Comparison of ENCODE assay signal across 23 cellular contexts in genomic region chr12:116200812-116201211, GRCh38.
DNase-seq lines count a peak whose midpoint lies in the region; ATAC-seq, FAIRE-seq and TF ChIP-seq lines count a peak whose summit lies in the region.
"Had no signal": no experiment of that assay in that cellular context is flagged by ENCODE, and none has a peak within 500 bp of the region (broad histone marks: within the 10 kb centered on the region; RNA-seq: fewer than 3 reads in every experiment).

No MANE protein-coding gene starts in this region.

- H3K4me3 ChIP-seq in PC-3 (ENCODE audit: low read length) (no peak overlapping the region), pancreas (no peak overlapping the region)
- H3K4me3 ChIP-seq: coronary artery, thyroid gland had no signal

- FAIRE-seq in pancreas (lab: Jason Lieb, UNC): no peak

- DNase-seq in EH (ENCODE audit: low read depth) (peak; percentile 75), PC-3 (peak; percentile 54), fibroblast of gingiva (ENCODE audit: low read depth) (peak; percentile 36), pancreas (no peak), GM10248 (ENCODE audit: extremely low spot score) (no peak), inferior parietal cortex (ENCODE audit: extremely low spot score) (no peak), NOMO-1 treated with DMSO at 0.1 percent for 48 hours (lab: John Stamatoyannopoulos, UW; ENCODE audit: unreplicated experiment) (no peak), GM13976 (ENCODE audit: low spot score) (no peak)
- DNase-seq: activated CD4-positive, alpha-beta T cell treated with anti-CD3 and anti-CD28 coated beads for 36 hours; activated CD8-positive, alpha-beta memory T cell treated with anti-CD3 and anti-CD28 coated beads, Interleukin-2, amount 10 ng/mL, durations not matched to agents 7 days and 5 days; activated naive CD8-positive, alpha-beta T cell treated with anti-CD3 and anti-CD28 coated beads for 36 hours; DMS79 treated with DMSO at 0.1 percent for 48 hours; foreskin melanocyte; hypothalamus; kidney glomerular epithelial cell; mammary epithelial cell; NCI-H146; NCI-H748 treated with DMSO at 0.1 percent for 48 hours; posterior cingulate gyrus; SHP77; stimulated activated naive CD4-positive, alpha-beta T cell; thyroid gland had no signal

- POLR2A ChIA-PET in PC-3 (lab: Charles Lee; ENCODE audit: unreplicated experiment): no interaction called here
- POLR2A ChIA-PET in GM10248 (lab: Yijun Ruan, JAX): no interaction called here

- H3K36me3 ChIP-seq in PC-3 (ENCODE audit: low read depth, low read length): peaks cover 4% of the 10 kb centered on the region; the same call in 1 of the 2 replicates
- no peaks in the 10 kb centered on the region for H3K36me3 ChIP-seq in pancreas
- H3K36me3 ChIP-seq: thyroid gland had no signal

- peaks cover 32% of the 10 kb centered on the region for H4K20me1 ChIP-seq in PC-3 (ENCODE audit: low read length)

- no peaks in the 10 kb centered on the region for H3K9me3 ChIP-seq in PC-3 (ENCODE audit: low read length)
- H3K9me3 ChIP-seq in pancreas: no peaks in the 10 kb centered on the region
- H3K9me3 ChIP-seq: thyroid gland had no signal

- in situ Hi-C loops in GM13976 (cut with MboI; ENCODE audit: low sequenced_read_pairs, unreplicated experiment): no loop called here

- BruUV-seq in PC-3 (replicated peaks; lab: Mats Ljungman, UMichigan): no TSS peak

- no peak overlapping the region for H2AFZ ChIP-seq in PC-3 (ENCODE audit: low read length)

- no peak overlapping the region for H3K27ac ChIP-seq in PC-3 (ENCODE audit: low read length)
- H3K27ac ChIP-seq in pancreas: no peak overlapping the region
- H3K27ac ChIP-seq: coronary artery, thyroid gland had no signal

- H3K9me2 ChIP-seq in PC-3 (replicated peaks; ENCODE audit: low read length): no peaks in the 10 kb centered on the region

- TF ChIP-seq CTCF in PC-3 (conservative IDR thresholded peaks at IDR 0.05; ENCODE audit: low read depth, low read length) (no peak), pancreas (IDR thresholded peaks at IDR 0.05) (no peak), GM10248 (IDR thresholded peaks at IDR 0.05; ENCODE audit: control extremely low read depth, extremely low read depth, low read depth, missing control alignments) (no peak), GM13976 (IDR thresholded peaks at IDR 0.05; ENCODE audit: borderline replicate concordance, control extremely low read depth, extremely low read depth, insufficient read depth, missing control alignments) (no peak)

- H3K27me3 ChIP-seq in PC-3 (ENCODE audit: low read length) (no peaks in the 10 kb centered on the region), pancreas (no peaks in the 10 kb centered on the region)
- H3K27me3 ChIP-seq: thyroid gland had no signal

- H3K4me1 ChIP-seq in PC-3 (ENCODE audit: insufficient read depth, low read length) (peaks cover 8% of the 10 kb centered on the region), pancreas (peaks cover 19 to 35% (median 21%) of the 10 kb centered on the region in 3 donors)

- no peak overlapping the region for H3K4me2 ChIP-seq in PC-3 (ENCODE audit: low read length)

- intact Hi-C loops in PC-3 (cut with micrococcal nuclease): no loop called here
- intact Hi-C loops in pancreas (cut with DNase I): no loop called here

- no peak overlapping the region for H3K9ac ChIP-seq in PC-3 (ENCODE audit: low read length)

- ATAC-seq in PC-3 (peak; percentile 71), pancreas (peak; percentile 21 to 60 (median 38))
- ATAC-seq: activated CD4-positive, alpha-beta T cell treated with anti-CD3 and anti-CD28 coated beads for 36 hours; activated CD8-positive, alpha-beta memory T cell treated with anti-CD3 and anti-CD28 coated beads, Interleukin-2, amount 10 ng/mL, durations not matched to agents 7 days and 5 days had no signal

- 100% methylated on average over 1 of the region's 1 CpG for WGBS in pancreas, 2 donors

- H3K79me2 ChIP-seq in PC-3 (ENCODE audit: low read length): peaks cover 99% of the 10 kb centered on the region

- CTCF ChIA-PET in PC-3 (lab: Charles Lee) (no interaction called here), GM10248 (lab: Yijun Ruan, JAX) (interaction anchor here (1.4 to 1.8 kb wide), 2 partner anchors 16 to 17 kb away, joined by 3 to 9 read pairs; no protein-coding TSS in a partner anchor)

- H3F3A ChIP-seq in PC-3 (ENCODE audit: low read length, unreplicated experiment): no peaks in the 10 kb centered on the region

Comparison
In these comparisons a context has a peak if more than half of its experiments do, and no peak if none do; other contexts are left out.
1. DNase-seq: peak in EH (single experiment), PC-3 (single experiment) and fibroblast of gingiva (single experiment); none in pancreas (0 of 6), GM10248 (single experiment), inferior parietal cortex (single experiment), NOMO-1 treated with DMSO at 0.1 percent for 48 hours (single experiment) and GM13976 (single experiment).